In the genomic region with DNA sequence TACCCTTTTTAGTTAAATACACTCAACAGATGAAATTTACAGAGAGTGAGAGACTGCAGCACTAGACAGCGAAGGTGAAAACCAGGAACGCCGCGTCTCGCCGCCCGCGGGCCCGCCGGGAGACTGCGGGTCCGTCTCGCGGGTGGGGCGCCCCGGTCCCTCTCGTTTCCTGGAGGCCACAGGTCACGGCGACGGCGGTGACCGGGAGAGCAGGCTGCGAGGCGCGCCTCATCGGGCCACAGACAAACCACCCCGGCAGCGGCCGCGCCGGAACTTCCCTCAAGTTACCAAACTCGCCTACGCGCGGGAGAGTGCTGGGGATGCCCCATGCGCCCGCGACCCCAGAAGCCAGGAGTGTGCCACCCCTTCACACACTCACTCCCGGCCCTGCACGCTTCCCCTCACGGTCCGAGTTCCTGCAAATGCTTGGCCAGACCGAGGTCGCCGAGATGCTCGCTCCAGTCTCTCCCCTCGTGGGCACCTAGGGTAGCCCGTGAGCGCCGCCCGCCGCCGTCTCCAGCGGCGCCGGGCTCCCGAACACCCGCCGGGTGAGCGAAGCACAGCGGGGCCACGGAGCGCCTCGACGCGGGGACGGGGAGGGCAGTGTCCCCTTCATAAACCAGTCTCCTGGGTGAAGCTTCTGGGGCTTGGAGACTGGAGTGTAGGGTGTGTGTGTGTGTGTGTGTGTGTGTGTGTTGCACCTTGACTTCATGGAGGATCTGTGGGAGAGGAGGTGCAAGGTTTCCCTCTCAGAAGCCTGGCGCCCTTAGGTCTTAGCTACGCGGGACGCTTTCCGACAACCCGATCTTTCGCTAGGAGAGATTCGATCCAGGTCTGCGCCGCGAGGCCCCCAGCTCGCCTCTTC, we compare ENCODE assay signal across 8 cellular contexts. TPM values are rescaled to one million over a fixed set of nuclear protein-coding genes. Genes with fewer than 3 reads are reported as not detected.
DNase-seq lines count a peak whose midpoint lies in the region; ATAC-seq, FAIRE-seq and TF ChIP-seq lines count a peak whose summit lies in the region.

No MANE protein-coding gene starts in this region.

- ATAC-seq in GM21447 (IDR thresholded peaks at IDR 0.05; ENCODE audit: unreplicated experiment): no peak

- DNase-seq in 8988T: peak; percentile 32
- DNase-seq in GM19239 (ENCODE audit: insufficient read length, low spot score): no peak
- peak; percentile 72 for DNase-seq in activated gamma-delta T cell treated with anti-CD3 and anti-CD28 coated beads, Interleukin-2, amount 50 U/mL, for 16 hours (ENCODE audit: low read depth)
- peak; percentile 66 for DNase-seq in globus pallidus (ENCODE audit: low spot score)
- DNase-seq in occipital lobe (lab: John Stamatoyannopoulos, UW): peak; percentile 39
- peak; percentile 71 for DNase-seq in superior temporal gyrus (ENCODE audit: extremely low spot score)

- peak; percentile 26 for FAIRE-seq in GM19239 (lab: Jason Lieb, UNC)

TF ChIP-seq in PFSK-1, 5 proteins besides CTCF, POLR2A, EP300 and RAD21:
- TF ChIP-seq SIN3A (IDR thresholded peaks at IDR 0.05; ENCODE audit: borderline replicate concordance, insufficient read depth, low read length): peak; percentile 17; the same call in 1 of the 2 replicates
- TF ChIP-seq TAF1 (IDR thresholded peaks at IDR 0.05; ENCODE audit: borderline replicate concordance, insufficient read depth, low read length): no peak

RNA-seq across cellular contexts. Expression of a gene that starts 1.4 kb away (rescaled TPM):
- 19.6 TPM for polyA plus RNA-seq in PFSK-1 (2012; ENCODE audit: insufficient read length, low read depth)
- 65.4 TPM for total RNA-seq in occipital lobe
